ENCODE assay signal across 8 cellular contexts in genomic region chr1:3899776-3900149, GRCh38. TPM values are rescaled to one million over a fixed set of nuclear protein-coding genes. Genes with fewer than 3 reads are reported as not detected.
DNase-seq lines count a peak whose midpoint lies in the region; ATAC-seq, FAIRE-seq and TF ChIP-seq lines count a peak whose summit lies in the region.

No MANE protein-coding gene starts in this region.

- TF ChIP-seq POLR2A in GM12892 (IDR thresholded peaks at IDR 0.05; ENCODE audit: low read depth, low read length) (no peak), gastrocnemius medialis (IDR thresholded peaks at IDR 0.05) (no peak)

- peak overlapping the region; percentile 68 for H2AFZ ChIP-seq in fibroblast of lung (ENCODE audit: low read length)

- H3K9me3 Mint-ChIP-seq in T-helper 2 cell treated with Interferon-gamma antibody and Interleukin-4, amounts not matched to agents 5 μg/mL and 100 μg/mL, for 36 hours: peaks cover 20% of the 10 kb centered on the region

- H3K27ac Mint-ChIP-seq in T-helper 2 cell treated with Interferon-gamma antibody and Interleukin-4, amounts not matched to agents 5 μg/mL and 100 μg/mL, for 36 hours: peak overlapping the region; percentile 97

- no peaks in the 10 kb centered on the region for H3K27me3 Mint-ChIP-seq in T-helper 2 cell treated with Interferon-gamma antibody and Interleukin-4, amounts not matched to agents 5 μg/mL and 100 μg/mL, for 36 hours (ENCODE audit: low read depth)

- H4K20me1 ChIP-seq in fibroblast of lung (ENCODE audit: control insufficient read depth, extremely low read depth, insufficient read depth, low read length): no peaks in the 10 kb centered on the region

- DNase-seq in GM12892 (ENCODE audit: insufficient read length) (peak; percentile 58), fibroblast of lung (ENCODE audit: low read depth in 2 of 2) (no peak), gastrocnemius medialis (no peak), putamen (ENCODE audit: low spot score) (no peak), GM19239 (ENCODE audit: insufficient read length, low spot score) (no peak), midbrain (lab: John Stamatoyannopoulos, UW) (no peak)
- no peak for DNase-seq in T-helper 2 cell treated with Interferon-gamma antibody and Interleukin-4, amounts not matched to agents 5 μg/mL and 100 μg/mL, for 36 hours (ENCODE audit: low spot score)

- H3K4me3 Mint-ChIP-seq in T-helper 2 cell treated with Interferon-gamma antibody and Interleukin-4, amounts not matched to agents 5 μg/mL and 100 μg/mL, for 36 hours: peak overlapping the region; percentile 92

- ATAC-seq in HG02588 (IDR thresholded peaks at IDR 0.05; ENCODE audit: unreplicated experiment) (peak; percentile 5), gastrocnemius medialis (no peak)

- H3K79me2 ChIP-seq in fibroblast of lung (ENCODE audit: control insufficient read depth, insufficient read depth, low read length): peaks cover 50% of the 10 kb centered on the region

- in situ Hi-C loops in gastrocnemius medialis (cut with MboI; ENCODE audit: low sequenced_read_pairs in 4 of 4): loop anchor here in 1 of 4 donors (25.0 kb wide), 1 partner anchor 112 kb away; the partner anchor contains the start of gene LRRC47

- no peaks in the 10 kb centered on the region for H3K36me3 ChIP-seq in fibroblast of lung (ENCODE audit: control insufficient read depth, insufficient read depth, low read length)
- H3K36me3 ChIP-seq in gastrocnemius medialis: no peaks in the 10 kb centered on the region

- intact Hi-C loops in gastrocnemius medialis (cut with DNase I; ENCODE audit: low total_unique reads): loop anchor here (1.0 to 10.0 kb wide), 5 partner anchors 42 to 1982 kb away; partner anchors contain the start of genes CALML6, CEP104, DFFB and LRRC47

- FAIRE-seq in GM12892 (lab: Jason Lieb, UNC): no peak
- FAIRE-seq in GM19239 (lab: Jason Lieb, UNC): no peak

- peaks cover 34% of the 10 kb centered on the region for H3K4me1 Mint-ChIP-seq in T-helper 2 cell treated with Interferon-gamma antibody and Interleukin-4, amounts not matched to agents 5 μg/mL and 100 μg/mL, for 36 hours (ENCODE audit: low read depth)

- H3K9me3 ChIP-seq in fibroblast of lung (ENCODE audit: control insufficient read depth, insufficient read depth, low read depth, low read length): no peaks in the 10 kb centered on the region
- no peaks in the 10 kb centered on the region for H3K9me3 ChIP-seq in gastrocnemius medialis

- H3K4me3 ChIP-seq in fibroblast of lung (replicated peaks in 1 of 4; ENCODE audit: control extremely low read depth in 1 of 4, insufficient read depth in 1 of 4, low read depth in 3 of 4, low read length in 4 of 4) (peak overlapping the region; percentile 81 to 95 (median 89)), gastrocnemius medialis (peak overlapping the region; percentile 91 to 99 (median 96))

- H3K36me3 Mint-ChIP-seq in T-helper 2 cell treated with Interferon-gamma antibody and Interleukin-4, amounts not matched to agents 5 μg/mL and 100 μg/mL, for 36 hours (ENCODE audit: low read depth): peaks cover 28% of the 10 kb centered on the region

- H3K27ac ChIP-seq in fibroblast of lung (ENCODE audit: insufficient read depth, low read length) (peak overlapping the region; percentile 93), gastrocnemius medialis (peak overlapping the region; percentile 97 to 99 (median 98))

- H3K4me2 ChIP-seq in fibroblast of lung (ENCODE audit: extremely low read depth, insufficient read depth, low read length): peak overlapping the region; percentile 97

- TF ChIP-seq CTCF in fibroblast of lung (conservative IDR thresholded peaks at IDR 0.05 in 1 of 2, IDR thresholded peaks at IDR 0.05 in 1 of 2; ENCODE audit: low read depth in 1 of 2, low read length in 2 of 2) (no peak), gastrocnemius medialis (IDR thresholded peaks at IDR 0.05 in 4 of 5, conservative IDR thresholded peaks at IDR 0.05 in 1 of 5) (no peak)

- peaks cover 6% of the 10 kb centered on the region for H3K4me1 ChIP-seq in fibroblast of lung (ENCODE audit: control insufficient read depth, extremely low read depth, insufficient read depth, low read length)
- H3K4me1 ChIP-seq in gastrocnemius medialis: peaks cover 8 to 9% of the 10 kb centered on the region in 2 donors

- peak overlapping the region; percentile 90 for H3K9ac ChIP-seq in fibroblast of lung (ENCODE audit: insufficient read depth, low read length)

- H3K27me3 ChIP-seq in fibroblast of lung (ENCODE audit: control insufficient read depth, insufficient read depth, low read length) (no peaks in the 10 kb centered on the region), gastrocnemius medialis (no peaks in the 10 kb centered on the region)

RNA-seq across cellular contexts. Expression of gene C1orf174, which starts 0.3 kb away (rescaled TPM):
- 31.6 TPM for polyA plus RNA-seq in GM12892 (2012; ENCODE audit: missing spikeins)
- total RNA-seq in fibroblast of lung (24.1 and 27.5 TPM in 2 replicates), gastrocnemius medialis (10 to 100 TPM; 10.1 to 28.5 (median 13.5) TPM)
- polyA plus RNA-seq in fibroblast of lung: 35.4 and 39.6 TPM in 2 replicates
- 22.2 and 24.8 TPM in 2 replicates for polyA plus RNA-seq in fibroblast of lung (2012)
- 19.4 and 33.4 TPM in 2 replicates for polyA minus RNA-seq in fibroblast of lung (ENCODE audit: low replicate concordance)

RNA-seq across cellular contexts. Expression of gene DFFB, which starts 42.5 kb away (rescaled TPM):
- 7.1 TPM for polyA plus RNA-seq in GM12892 (2012; ENCODE audit: missing spikeins)
- total RNA-seq in fibroblast of lung (7.6 and 8.7 TPM in 2 replicates), gastrocnemius medialis (1 to 10 TPM; 1.3 to 3.6 (median 3.1) TPM)
- polyA plus RNA-seq in fibroblast of lung: 5.8 and 6.4 TPM in 2 replicates
- polyA plus RNA-seq in fibroblast of lung (2012): 3.5 and 4.1 TPM in 2 replicates
- polyA minus RNA-seq in fibroblast of lung (ENCODE audit: low replicate concordance): 2.1 and 2.8 TPM in 2 replicates

RNA-seq across cellular contexts. Expression of gene CEP104, which starts 42.8 kb away (rescaled TPM):
- polyA plus RNA-seq in GM12892 (2012; ENCODE audit: missing spikeins): 12.5 TPM
- total RNA-seq in fibroblast of lung (28.9 and 31.6 TPM in 2 replicates), gastrocnemius medialis (10 to 100 TPM; 16.6 to 39.0 (median 21.9) TPM)
- polyA plus RNA-seq in fibroblast of lung: 25.4 and 31.8 TPM in 2 replicates
- 22.3 and 24.0 TPM in 2 replicates for polyA plus RNA-seq in fibroblast of lung (2012)
- polyA minus RNA-seq in fibroblast of lung (ENCODE audit: low replicate concordance): 25.6 and 66.1 TPM in 2 replicates
